8 cellular contexts compared by ENCODE assay signal in genomic region chr15:41661529-41662225, GRCh38. TPM values are rescaled to one million over a fixed set of nuclear protein-coding genes. Genes with fewer than 3 reads are reported as not detected.
DNase-seq lines count a peak whose midpoint lies in the region; ATAC-seq and TF ChIP-seq lines count a peak whose summit lies in the region.

No MANE protein-coding gene starts in this region.

- CTCF ChIA-PET in activated CD4-positive, alpha-beta T cell treated with anti-CD3 and anti-CD28 coated beads for 36 hours (lab: Charles Lee): interaction anchor here (0.6 to 1.5 kb wide), 10 partner anchors 9 to 274 kb away, joined by 3 to 5 read pairs (median 3); no protein-coding TSS in a partner anchor

- H3K27me3 ChIP-seq in kidney epithelial cell (ENCODE audit: control insufficient read depth, insufficient read depth, low read length): no peaks in the 10 kb centered on the region

- H3K27me3 Mint-ChIP-seq in activated CD4-positive, alpha-beta T cell treated with anti-CD3 and anti-CD28 coated beads for 36 hours: peaks cover 7% of the 10 kb centered on the region
- no peaks in the 10 kb centered on the region for H3K27me3 Mint-ChIP-seq in chondrocyte (ENCODE audit: low read depth)

- peak overlapping the region; percentile 95 for H3K27ac Mint-ChIP-seq in activated CD4-positive, alpha-beta T cell treated with anti-CD3 and anti-CD28 coated beads for 36 hours
- H3K27ac Mint-ChIP-seq in chondrocyte (ENCODE audit: unreplicated experiment): peak overlapping the region; percentile 97

- no peak for TF ChIP-seq CTCF in chondrocyte (IDR thresholded peaks at IDR 0.05)
- peak; percentile 14 for TF ChIP-seq CTCF in kidney epithelial cell (IDR thresholded peaks at IDR 0.05; ENCODE audit: insufficient read depth, low read length, poor library complexity, severe bottlenecking)

- DNase-seq in DMS114 treated with DMSO at 0.1 percent for 48 hours (lab: John Stamatoyannopoulos, UW; ENCODE audit: unreplicated experiment) (peak; percentile 68), NCI-H446 treated with DMSO at 0.1 percent for 48 hours (lab: John Stamatoyannopoulos, UW) (peak; percentile 53), chondrocyte (ENCODE audit: low spot score) (peak; percentile 92), kidney epithelial cell (ENCODE audit: low read depth) (no peak)
- DNase-seq in activated CD4-positive, alpha-beta T cell treated with anti-CD3 and anti-CD28 coated beads for 36 hours: peak; percentile 81
- DNase-seq in stimulated activated CD4-positive, alpha-beta T cell treated with anti-CD3 and anti-CD28 coated beads, Interleukin-12 subunit alpha, Interleukin-12 subunit beta, amount 100 ng/mL, for 48 hours (ENCODE audit: low read depth in 2 of 3, low spot score in 1 of 3): peak; percentile 44 to 69 (median 50)

- H3K36me3 Mint-ChIP-seq in activated CD4-positive, alpha-beta T cell treated with anti-CD3 and anti-CD28 coated beads for 36 hours (ENCODE audit: low read depth): peaks cover 11% of the 10 kb centered on the region
- no peaks in the 10 kb centered on the region for H3K36me3 Mint-ChIP-seq in chondrocyte (ENCODE audit: low read depth)

- peak overlapping the region; percentile 63 for H3K4me3 ChIP-seq in kidney epithelial cell (ENCODE audit: low read depth, low read length)

- POLR2A ChIA-PET in activated CD4-positive, alpha-beta T cell treated with anti-CD3 and anti-CD28 coated beads for 36 hours (lab: Charles Lee): no interaction called here

- peak overlapping the region; percentile 92 for H3K4me3 Mint-ChIP-seq in activated CD4-positive, alpha-beta T cell treated with anti-CD3 and anti-CD28 coated beads for 36 hours
- H3K4me3 Mint-ChIP-seq in chondrocyte (ENCODE audit: unreplicated experiment): peak overlapping the region; percentile 86

- peaks cover 10% of the 10 kb centered on the region for H3K9me3 Mint-ChIP-seq in activated CD4-positive, alpha-beta T cell treated with anti-CD3 and anti-CD28 coated beads for 36 hours (ENCODE audit: low read depth)
- no peaks in the 10 kb centered on the region for H3K9me3 Mint-ChIP-seq in chondrocyte (ENCODE audit: low read depth)

- H3K4me1 Mint-ChIP-seq in activated CD4-positive, alpha-beta T cell treated with anti-CD3 and anti-CD28 coated beads for 36 hours: peaks cover 48% of the 10 kb centered on the region
- H3K4me1 Mint-ChIP-seq in chondrocyte (ENCODE audit: low read depth): peaks cover 47% of the 10 kb centered on the region

- no peaks in the 10 kb centered on the region for H3K36me3 ChIP-seq in kidney epithelial cell (ENCODE audit: control insufficient read depth, insufficient read depth, low read length)

- intact Hi-C loops in activated CD4-positive, alpha-beta T cell treated with anti-CD3 and anti-CD28 coated beads for 36 hours (cut with DNase I, micrococcal nuclease): loop anchor here in 1 of 2 experiments (2.0 kb wide), 7 partner anchors 103 to 913 kb away; partner anchors contain the start of genes EHD4, GANC, INO80 and JMJD7

- ATAC-seq in HG02759 (IDR thresholded peaks at IDR 0.05; ENCODE audit: unreplicated experiment): peak; percentile 46
- ATAC-seq in activated CD4-positive, alpha-beta T cell treated with anti-CD3 and anti-CD28 coated beads for 36 hours: peak; percentile 15
- no peak for ATAC-seq in GM21723 (IDR thresholded peaks at IDR 0.05; ENCODE audit: unreplicated experiment)

RNA-seq across cellular contexts. Expression of gene MGA, which starts 1.5 kb away (rescaled TPM):
- 10 to 100 TPM; 33.7 to 39.3 TPM for total RNA-seq in activated CD4-positive, alpha-beta T cell treated with anti-CD3 and anti-CD28 coated beads for 36 hours
- 38.0 to 39.4 TPM (median 38.3 TPM) in 3 replicates for total RNA-seq in chondrocyte
- total RNA-seq in kidney epithelial cell: 39.6 and 43.1 TPM in 2 replicates
